11 cellular contexts compared by ENCODE assay signal in genomic region chr13:48401480-48401879, GRCh38. TPM values are rescaled to one million over a fixed set of nuclear protein-coding genes. Genes with fewer than 3 reads are reported as not detected.
DNase-seq lines count a peak whose midpoint lies in the region; ATAC-seq, FAIRE-seq and TF ChIP-seq lines count a peak whose summit lies in the region.
"Had no signal": no experiment of that assay in that cellular context is flagged by ENCODE, and none has a peak within 500 bp of the region (broad histone marks: within the 10 kb centered on the region; RNA-seq: fewer than 3 reads in every experiment).

No MANE protein-coding gene starts in this region.

- TF ChIP-seq RAD21 in A549 (conservative IDR thresholded peaks at IDR 0.05 in 1 of 2, IDR thresholded peaks at IDR 0.05 in 1 of 2), result no peak

- BruUV-seq in MCF 10A (replicated peaks; lab: Mats Ljungman, UMichigan), result no TSS peak

- H3K27ac ChIP-seq in A549, result no peak overlapping the region; a peak in 1 of 6 replicates
- H3K27ac ChIP-seq: KMS-11 had no signal

- POLR2A ChIA-PET in A549 (lab: Yijun Ruan, JAX), result no interaction called here
- POLR2A ChIA-PET in MCF 10A (lab: Yijun Ruan, JAX), result interaction anchor here (0.6 to 3.9 kb wide), 22 partner anchors 11 to 1397 kb away, joined by 3 to 42 read pairs (median 3); partner anchors contain the start of genes ITM2B, LPAR6 and RCBTB2

- H3K9me3 Mint-ChIP-seq in HFFc6, result peaks cover 1% of the 10 kb centered on the region; the same call in 1 of the 2 replicates
- no peaks in the 10 kb centered on the region for H3K9me3 Mint-ChIP-seq in MCF 10A (ENCODE audit: unreplicated experiment)
- H3K9me3 Mint-ChIP-seq in natural killer cell, result no peaks in the 10 kb centered on the region

- no peak for TF ChIP-seq EP300 in A549 (IDR thresholded peaks at IDR 0.05)

- DNase-seq in A549 (ENCODE audit: low read depth in 1 of 2, low spot score in 1 of 2), result no peak
- DNase-seq in HFFc6, result no peak
- no peak for DNase-seq in MCF 10A (ENCODE audit: unreplicated experiment)
- no peak for DNase-seq in natural killer cell
- DNase-seq in NCI-H2196 (lab: John Stamatoyannopoulos, UW; ENCODE audit: unreplicated experiment), result no peak
- no peak for DNase-seq in NCI-H82 treated with DMSO at 0.1 percent for 48 hours (lab: John Stamatoyannopoulos, UW; ENCODE audit: unreplicated experiment)
- no peak for DNase-seq in NCI-H345 treated with DMSO at 0.1 percent for 48 hours (lab: John Stamatoyannopoulos, UW; ENCODE audit: unreplicated experiment)
- DNase-seq in kidney glomerular epithelial cell (lab: John Stamatoyannopoulos, UW), result no peak
- DNase-seq: cortex of kidney, NCI-H526 had no signal

- no peak overlapping the region for H3K4me3 ChIP-seq in A549

- H3K4me2 ChIP-seq in A549, result peak overlapping the region; percentile 64; the same call in 2 of the 3 replicates
- H3K4me2 ChIP-seq: KMS-11 had no signal

- peaks cover 81% of the 10 kb centered on the region for H3K4me1 Mint-ChIP-seq in HFFc6 (ENCODE audit: low read depth)
- peaks cover 46% of the 10 kb centered on the region for H3K4me1 Mint-ChIP-seq in MCF 10A (ENCODE audit: insufficient read depth, unreplicated experiment)
- peaks cover 48 to 52% of the 10 kb centered on the region in 2 donors for H3K4me1 Mint-ChIP-seq in natural killer cell

- no peaks in the 10 kb centered on the region for H3K9me3 ChIP-seq in A549

- CTCF ChIA-PET in A549 (lab: Yijun Ruan, JAX) (no interaction called here), MCF 10A (lab: Yijun Ruan, JAX) (interaction anchor here (1.1 to 1.3 kb wide), 2 partner anchors 11 to 181 kb away, joined by 4 read pairs; partner anchors contain the start of gene LPAR6)

- WGBS in A549 (ENCODE audit: missing lambda C conversion rate), result 60% methylated on average over 2 of the region's 2 CpGs

- intact Hi-C loops in MCF 10A (cut with micrococcal nuclease), result loop anchor here (1.0 to 2.0 kb wide), 2 partner anchors 67 to 179 kb away; no protein-coding TSS in a partner anchor
- intact Hi-C loops in natural killer cell (cut with micrococcal nuclease), result loop anchor here (5.0 kb wide), 3 partner anchors 161 to 244 kb away; no protein-coding TSS in a partner anchor

- H3K4me3 Mint-ChIP-seq in HFFc6, result peak overlapping the region; percentile 46; the same call in 1 of the 2 replicates
- H3K4me3 Mint-ChIP-seq in MCF 10A (ENCODE audit: unreplicated experiment), result no peak overlapping the region
- H3K4me3 Mint-ChIP-seq in natural killer cell, result no peak overlapping the region

- ATAC-seq in A549 (no peak), natural killer cell (no peak)

- TF ChIP-seq POLR2A in A549 (IDR thresholded peaks at IDR 0.05; ENCODE audit: low read length), result no peak

- no peaks in the 10 kb centered on the region; the same call in 1 of the 2 replicates for H3K27me3 Mint-ChIP-seq in HFFc6 (ENCODE audit: insufficient read depth)
- no peaks in the 10 kb centered on the region for H3K27me3 Mint-ChIP-seq in MCF 10A (ENCODE audit: insufficient read depth, unreplicated experiment)
- no peaks in the 10 kb centered on the region for H3K27me3 Mint-ChIP-seq in natural killer cell (ENCODE audit: low read depth in 2 of 2)

- TF ChIP-seq CTCF in A549 (IDR thresholded peaks at IDR 0.05) (no peak), HFFc6 (IDR thresholded peaks at IDR 0.05) (no peak), MCF 10A (IDR thresholded peaks at IDR 0.05; ENCODE audit: unreplicated experiment) (no peak), natural killer cell (IDR thresholded peaks at IDR 0.05) (no peak)

- peaks cover 39% of the 10 kb centered on the region for H3K4me1 ChIP-seq in A549

- H3K36me3 Mint-ChIP-seq in HFFc6 (ENCODE audit: low read depth), result peaks cover 13% of the 10 kb centered on the region
- peaks cover 16% of the 10 kb centered on the region for H3K36me3 Mint-ChIP-seq in MCF 10A (ENCODE audit: insufficient read depth, unreplicated experiment)
- no peaks in the 10 kb centered on the region for H3K36me3 Mint-ChIP-seq in natural killer cell

- peak overlapping the region; percentile 85 for H3K27ac Mint-ChIP-seq in HFFc6
- H3K27ac Mint-ChIP-seq in MCF 10A (ENCODE audit: low read depth, unreplicated experiment), result peak overlapping the region; percentile 94
- H3K27ac Mint-ChIP-seq in natural killer cell, result peak overlapping the region; percentile 69 to 79

- FAIRE-seq in A549 (lab: Jason Lieb, UNC), result no peak

TF ChIP-seq in A549, 52 proteins besides CTCF, POLR2A, EP300 and RAD21:
- no peak for TF ChIP-seq CBX2 (IDR thresholded peaks at IDR 0.05; ENCODE audit: borderline replicate concordance, low read depth)
- no peak for TF ChIP-seq TP53 (CRISPR knock-in tag; IDR thresholded peaks at IDR 0.05)
- TF ChIP-seq, protein P1, sequence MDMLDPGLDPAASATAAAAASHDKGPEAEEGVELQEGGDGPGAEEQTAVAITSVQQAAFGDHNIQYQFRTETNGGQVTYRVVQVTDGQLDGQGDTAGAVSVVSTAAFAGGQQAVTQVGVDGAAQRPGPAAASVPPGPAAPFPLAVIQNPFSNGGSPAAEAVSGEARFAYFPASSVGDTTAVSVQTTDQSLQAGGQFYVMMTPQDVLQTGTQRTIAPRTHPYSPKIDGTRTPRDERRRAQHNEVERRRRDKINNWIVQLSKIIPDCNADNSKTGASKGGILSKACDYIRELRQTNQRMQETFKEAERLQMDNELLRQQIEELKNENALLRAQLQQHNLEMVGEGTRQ (IDR thresholded peaks at IDR 0.05), result no peak
- no peak for TF ChIP-seq EHF (CRISPR knock-in tag; IDR thresholded peaks at IDR 0.05)
- TF ChIP-seq, protein P2, sequence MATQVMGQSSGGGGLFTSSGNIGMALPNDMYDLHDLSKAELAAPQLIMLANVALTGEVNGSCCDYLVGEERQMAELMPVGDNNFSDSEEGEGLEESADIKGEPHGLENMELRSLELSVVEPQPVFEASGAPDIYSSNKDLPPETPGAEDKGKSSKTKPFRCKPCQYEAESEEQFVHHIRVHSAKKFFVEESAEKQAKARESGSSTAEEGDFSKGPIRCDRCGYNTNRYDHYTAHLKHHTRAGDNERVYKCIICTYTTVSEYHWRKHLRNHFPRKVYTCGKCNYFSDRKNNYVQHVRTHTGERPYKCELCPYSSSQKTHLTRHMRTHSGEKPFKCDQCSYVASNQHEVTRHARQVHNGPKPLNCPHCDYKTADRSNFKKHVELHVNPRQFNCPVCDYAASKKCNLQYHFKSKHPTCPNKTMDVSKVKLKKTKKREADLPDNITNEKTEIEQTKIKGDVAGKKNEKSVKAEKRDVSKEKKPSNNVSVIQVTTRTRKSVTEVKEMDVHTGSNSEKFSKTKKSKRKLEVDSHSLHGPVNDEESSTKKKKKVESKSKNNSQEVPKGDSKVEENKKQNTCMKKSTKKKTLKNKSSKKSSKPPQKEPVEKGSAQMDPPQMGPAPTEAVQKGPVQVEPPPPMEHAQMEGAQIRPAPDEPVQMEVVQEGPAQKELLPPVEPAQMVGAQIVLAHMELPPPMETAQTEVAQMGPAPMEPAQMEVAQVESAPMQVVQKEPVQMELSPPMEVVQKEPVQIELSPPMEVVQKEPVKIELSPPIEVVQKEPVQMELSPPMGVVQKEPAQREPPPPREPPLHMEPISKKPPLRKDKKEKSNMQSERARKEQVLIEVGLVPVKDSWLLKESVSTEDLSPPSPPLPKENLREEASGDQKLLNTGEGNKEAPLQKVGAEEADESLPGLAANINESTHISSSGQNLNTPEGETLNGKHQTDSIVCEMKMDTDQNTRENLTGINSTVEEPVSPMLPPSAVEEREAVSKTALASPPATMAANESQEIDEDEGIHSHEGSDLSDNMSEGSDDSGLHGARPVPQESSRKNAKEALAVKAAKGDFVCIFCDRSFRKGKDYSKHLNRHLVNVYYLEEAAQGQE (IDR thresholded peaks at IDR 0.05), result no peak
- TF ChIP-seq ATOH8 (CRISPR knock-in tag; IDR thresholded peaks at IDR 0.05; ENCODE audit: low read depth), result no peak
- TF ChIP-seq ZFP36 (IDR thresholded peaks at IDR 0.05; ENCODE audit: borderline replicate concordance, partially characterized antibody), result no peak
- TF ChIP-seq ZSCAN20 (CRISPR knock-in tag; IDR thresholded peaks at IDR 0.05), result no peak
- TF ChIP-seq NFE2L2 (conservative IDR thresholded peaks at IDR 0.05; ENCODE audit: low read length), result no peak
- TF ChIP-seq HOXA7 (CRISPR knock-in tag; IDR thresholded peaks at IDR 0.05), result no peak
- no peak for TF ChIP-seq NR3C1 (IDR thresholded peaks at IDR 0.05)
- TF ChIP-seq MAFK (IDR thresholded peaks at IDR 0.05; ENCODE audit: partially characterized antibody), result no peak
- no peak for TF ChIP-seq MAX (IDR thresholded peaks at IDR 0.05)
- no peak for TF ChIP-seq KDM1A (IDR thresholded peaks at IDR 0.05; ENCODE audit: low read depth)
- TF ChIP-seq RFX5 (IDR thresholded peaks at IDR 0.05), result no peak
- no peak for TF ChIP-seq TFCP2L1 (CRISPR knock-in tag; IDR thresholded peaks at IDR 0.05)

RNA-seq across cellular contexts. Expression of gene LPAR6, which starts 11.4 kb away (rescaled TPM):
- 4.9 and 6.0 TPM in 2 replicates for polyA plus RNA-seq in A549 (2011; rRNA removed)
- 0.69 and 0.75 TPM in 2 replicates for polyA plus RNA-seq in A549 (2012; cell fraction: cytosol; rRNA removed)
- polyA plus RNA-seq in A549 (2012; cell fraction: nucleus; rRNA removed), result 0.32 and 0.49 TPM in 2 replicates
- polyA plus RNA-seq in A549 (2017; fragmentation: RNase III; extraction: RNeasy Plus Mini Kit Qiagen cat#74134 plus additional on column Dnase treatment), result 1.3 to 2.5 TPM (median 2.0 TPM) in 3 replicates
- 0.58 and 1.7 TPM in 2 replicates for polyA minus RNA-seq in A549 (2011; rRNA and poly(A)+ RNA removed)
- total RNA-seq in HFFc6 (2021; fragmentation: NEBNext Ultra II Directional; extraction: Animal tissue kit (Norgen Biotek cat#: 25700)), result 1 to 10 TPM; 4.8 to 6.7 (median 5.7) TPM
- total RNA-seq in MCF 10A (2022), result 2.2 and 3.1 TPM in 2 replicates
- 10 to 100 TPM; 38.5 to 48.9 (median 41.1) TPM for total RNA-seq in natural killer cell
